Comparison of ENCODE assay signal across 18 cellular contexts in the genomic region with DNA sequence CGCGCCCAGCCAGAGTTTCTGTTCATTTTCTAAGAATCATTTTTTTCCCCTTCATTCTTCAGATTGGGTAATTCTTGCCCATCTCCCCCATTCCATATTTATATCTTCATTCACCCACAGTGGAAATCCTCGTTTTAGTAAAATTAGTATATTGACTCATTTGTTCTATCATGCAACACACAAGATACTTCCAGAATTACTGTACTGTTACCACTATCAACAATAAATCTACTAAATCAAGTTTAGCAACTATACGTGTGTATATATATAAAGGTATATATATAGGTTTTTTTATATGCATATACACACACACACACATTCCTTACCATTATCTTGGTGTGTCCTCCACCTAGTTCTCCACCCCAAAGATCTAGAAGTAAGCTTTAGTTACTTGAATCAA. TPM values are rescaled to one million over a fixed set of nuclear protein-coding genes. Genes with fewer than 3 reads are reported as not detected.
"Had no signal": no experiment of that assay in that cellular context is flagged by ENCODE, and none has a peak within 500 bp of the region (broad histone marks: within the 10 kb centered on the region; RNA-seq: fewer than 3 reads in every experiment).

No MANE protein-coding gene starts in this region.

- H3K27ac Mint-ChIP-seq: activated naive CD4-positive, alpha-beta T cell treated with anti-CD3 and anti-CD28 coated beads for 36 hours; naive thymus-derived CD8-positive, alpha-beta T cell had no signal

- H3K4me3 Mint-ChIP-seq: activated naive CD4-positive, alpha-beta T cell treated with anti-CD3 and anti-CD28 coated beads for 36 hours; naive thymus-derived CD8-positive, alpha-beta T cell had no signal

- DNase-seq: activated CD4-positive, CD25-positive, alpha-beta regulatory T cell treated with anti-CD3 and anti-CD28 coated beads, Interleukin-2, amount 50 U/mL, for 72 hours; activated effector memory CD4-positive, alpha-beta T cell treated with Interleukin-2 at 50 U/mL for 16 hours; activated naive CD4-positive, alpha-beta T cell treated with anti-CD3 and anti-CD28 coated beads for 36 hours; adrenal gland; aorta; body of pancreas; dorsolateral prefrontal cortex; effector memory CD4-positive, alpha-beta T cell; erythroblast; gastrocnemius medialis; glutamatergic neuron; left lung; lower lobe of right lung; mesenchymal stem cell; naive thymus-derived CD8-positive, alpha-beta T cell; stomach; thyroid gland; upper lobe of left lung had no signal

- ATAC-seq: body of pancreas; gastrocnemius medialis; left lung; lower lobe of right lung; naive thymus-derived CD8-positive, alpha-beta T cell had no signal

- H3K36me3 Mint-ChIP-seq: naive thymus-derived CD8-positive, alpha-beta T cell had no signal

RNA-seq across cellular contexts. Expression of a gene that starts 41.3 kb away (rescaled TPM):
- total RNA-seq: gastrocnemius medialis, lower lobe of right lung had no signal
